Comparison of ENCODE assay signal across 8 cellular contexts in the genomic region with DNA sequence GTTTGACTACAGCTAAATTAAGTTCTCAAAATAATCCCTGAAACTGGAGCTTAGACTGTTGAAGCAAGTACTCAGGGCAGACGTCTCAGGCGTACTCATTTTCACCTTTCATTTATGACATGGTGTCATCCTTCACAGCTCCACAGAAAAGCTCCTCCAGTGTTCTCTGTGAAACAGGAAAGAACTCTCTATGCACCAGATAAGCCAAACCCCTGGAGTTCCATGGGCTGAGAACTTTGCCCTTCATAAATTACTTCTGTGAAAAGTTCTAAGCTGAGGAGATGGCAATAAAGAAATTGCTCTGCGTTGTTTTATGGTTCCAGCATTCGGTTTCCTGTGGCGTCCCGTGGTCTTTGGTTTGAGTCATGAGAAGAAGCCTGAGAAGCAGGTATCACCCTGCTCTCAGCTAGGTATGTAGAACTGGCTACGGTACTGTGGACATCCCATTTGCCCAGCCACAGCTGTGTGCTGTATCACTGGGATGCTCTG. TPM values are rescaled to one million over a fixed set of nuclear protein-coding genes. Genes with fewer than 3 reads are reported as not detected.
DNase-seq lines count a peak whose midpoint lies in the region; ATAC-seq and TF ChIP-seq lines count a peak whose summit lies in the region.

No MANE protein-coding gene starts in this region.

- no peaks in the 10 kb centered on the region for H4K20me1 ChIP-seq in hepatocyte (ENCODE audit: insufficient read depth, poor library complexity, severe bottlenecking)

- intact Hi-C loops in Caco-2 (cut with micrococcal nuclease; ENCODE audit: unreplicated experiment) = no loop called here

- no peaks in the 10 kb centered on the region for H3K9me3 ChIP-seq in Caco-2
- H3K9me3 ChIP-seq in hepatocyte (ENCODE audit: low read depth) = no peaks in the 10 kb centered on the region

- H3K4me1 ChIP-seq in Caco-2 = peaks cover 16% of the 10 kb centered on the region
- peaks cover 11% of the 10 kb centered on the region for H3K4me1 ChIP-seq in hepatocyte (ENCODE audit: insufficient read depth)

- TF ChIP-seq CTCF in Caco-2 (IDR thresholded peaks at IDR 0.05; ENCODE audit: insufficient read depth in 1 of 2, low read depth in 1 of 2, low read length in 1 of 2, severe bottlenecking in 1 of 2, unreplicated experiment in 1 of 2) (no peak), hepatocyte (IDR thresholded peaks at IDR 0.05; ENCODE audit: poor library complexity) (no peak)

- H3K4me3 Mint-ChIP-seq in Caco-2 (ENCODE audit: unreplicated experiment) (no peak overlapping the region), T-cell (peak overlapping the region; percentile 74 to 82 (median 80))

- no TSS peak for BruUV-seq in Caco-2 (replicated peaks; lab: Mats Ljungman, UMichigan)

- H3K9me3 Mint-ChIP-seq in Caco-2 (ENCODE audit: unreplicated experiment) = no peaks in the 10 kb centered on the region
- H3K9me3 Mint-ChIP-seq in T-cell = no peaks in the 10 kb centered on the region

- peak overlapping the region; percentile 87 for H3K27ac ChIP-seq in hepatocyte

- 64% methylated on average over 7 of the region's 7 CpGs for WGBS in hepatocyte (ENCODE audit: low lambda C conversion rate, missing lambda C conversion rate)

- H3K4me1 Mint-ChIP-seq in Caco-2 (ENCODE audit: low read depth, unreplicated experiment) (peaks cover 7% of the 10 kb centered on the region), T-cell (peaks cover 31 to 41% (median 36%) of the 10 kb centered on the region in 3 donors)

- H3K79me2 ChIP-seq in hepatocyte = no peaks in the 10 kb centered on the region

- peak; percentile 53 for ATAC-seq in GM21825 (IDR thresholded peaks at IDR 0.05; ENCODE audit: unreplicated experiment)
- peak; percentile 59 to 86 (median 78) for ATAC-seq in T-cell (replicated peaks in 1 of 4)

- H3K27me3 Mint-ChIP-seq in Caco-2 (ENCODE audit: insufficient read depth, unreplicated experiment) = no peaks in the 10 kb centered on the region
- no peaks in the 10 kb centered on the region for H3K27me3 Mint-ChIP-seq in T-cell

- no peak overlapping the region for H2AFZ ChIP-seq in hepatocyte

- H3K27ac Mint-ChIP-seq in Caco-2 (ENCODE audit: unreplicated experiment) = no peak overlapping the region
- peak overlapping the region; percentile 80 to 96 for H3K27ac Mint-ChIP-seq in T-cell

- DNase-seq in Caco-2 (peak; percentile 23 to 57), T-cell (peak in 16 of 34 experiments; percentile 4 to 36 (median 14)), hepatocyte (ENCODE audit: low spot score) (peak; percentile 75), cerebellum (ENCODE audit: low spot score) (no peak), occipital lobe (lab: John Stamatoyannopoulos, UW) (no peak), GM03348 (ENCODE audit: low spot score) (no peak), NCI-H187 (lab: John Stamatoyannopoulos, UW) (no peak)

- H3K36me3 ChIP-seq in Caco-2 (ENCODE audit: control insufficient read depth, insufficient read depth, low read length) = no peaks in the 10 kb centered on the region
- H3K36me3 ChIP-seq in hepatocyte (replicated peaks; ENCODE audit: insufficient read depth, low read depth) = no peaks in the 10 kb centered on the region

- no peaks in the 10 kb centered on the region for H3K27me3 ChIP-seq in Caco-2 (replicated peaks; ENCODE audit: control insufficient read depth, insufficient read depth, low read length)
- no peaks in the 10 kb centered on the region for H3K27me3 ChIP-seq in hepatocyte

- no peaks in the 10 kb centered on the region for H3K36me3 Mint-ChIP-seq in Caco-2 (ENCODE audit: insufficient read depth, unreplicated experiment)
- no peaks in the 10 kb centered on the region for H3K36me3 Mint-ChIP-seq in T-cell

- H3K4me2 ChIP-seq in hepatocyte = peak overlapping the region; percentile 51

- no peaks in the 10 kb centered on the region for H3K9me2 ChIP-seq in hepatocyte (replicated peaks; ENCODE audit: insufficient read depth)

- CTCF ChIA-PET in Caco-2 (lab: Charles Lee) (no interaction called here), T-cell (lab: Charles Lee) (interaction anchor here (0.5 to 1.7 kb wide), 8 partner anchors 14 to 212 kb away, joined by 3 to 8 read pairs (median 6); partner anchors contain the start of gene RREB1 (in 1 of the 2))

- POLR2A ChIA-PET in Caco-2 (lab: Charles Lee) = interaction anchor here (0.6 kb wide), 1 partner anchor 401 kb away, joined by 10 read pairs; no protein-coding TSS in a partner anchor
- POLR2A ChIA-PET in T-cell (lab: Charles Lee) = interaction anchor here (0.6 to 1.1 kb wide), 3 partner anchors 8 to 423 kb away, joined by 3 to 5 read pairs (median 3); no protein-coding TSS in a partner anchor

- H3K4me3 ChIP-seq in Caco-2 (ENCODE audit: low read depth, low read length) (no peak overlapping the region), hepatocyte (no peak overlapping the region)

RNA-seq across cellular contexts. Expression of gene RREB1, which starts 20.2 kb away (rescaled TPM):
- total RNA-seq in Caco-2 (2022) = 48.6 and 51.1 TPM in 2 replicates
- 10 to 100 TPM; 38.1 to 50.1 (median 39.6) TPM for total RNA-seq in T-cell
- 23.6 and 28.7 TPM in 2 replicates for total RNA-seq in hepatocyte
- 15.2 and 19.7 TPM in 2 replicates for polyA plus RNA-seq in hepatocyte
- 7.6 TPM for total RNA-seq in cerebellum
- total RNA-seq in occipital lobe = 1.4 TPM

Comparison
In these comparisons a context has a peak if more than half of its experiments do, and no peak if none do; other contexts are left out.
1. DNase-seq: peak in Caco-2 (2 of 2) and hepatocyte (single experiment); none in cerebellum (single experiment), occipital lobe (single experiment), GM03348 (single experiment) and NCI-H187 (0 of 2).